Comparison of ENCODE assay signal across 1 cellular context in the genomic region with DNA sequence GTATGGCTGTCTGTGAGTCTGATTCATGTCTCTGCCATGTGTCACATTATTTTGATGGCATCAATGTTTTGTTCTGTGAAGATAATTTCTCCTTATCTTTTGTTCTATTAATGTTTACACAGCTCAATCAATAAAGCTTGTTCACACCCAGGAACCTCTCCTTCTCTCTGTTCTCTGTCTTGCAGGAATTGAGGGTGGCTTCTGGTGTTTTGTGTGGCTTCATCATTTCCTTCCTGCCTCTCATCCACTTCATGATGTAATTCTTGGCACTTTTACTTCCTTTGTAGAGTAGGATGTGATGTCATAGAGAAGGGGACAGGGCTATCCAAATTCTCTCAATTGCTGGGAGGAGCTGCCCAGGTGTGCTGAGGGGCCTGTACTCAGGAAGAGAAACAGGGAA.
TF ChIP-seq lines count a peak whose summit lies in the region.

No MANE protein-coding gene starts in this region.

TF ChIP-seq in HEK293, 187 proteins besides CTCF, POLR2A, EP300 and RAD21:
- TF ChIP-seq ZNF518A (tag by site-specific recombination; conservative IDR thresholded peaks at IDR 0.05; ENCODE audit: low read depth) (peak; percentile 74), ZNF629 (tag by site-specific recombination; IDR thresholded peaks at IDR 0.05) (peak; percentile 80), SP3 (tag by site-specific recombination; IDR thresholded peaks at IDR 0.05) (peak; percentile 30; the same call in 1 of the 2 replicates), ZBTB21 (tag by site-specific recombination; IDR thresholded peaks at IDR 0.05) (peak; percentile 93), ZNF335 (tag by site-specific recombination; conservative IDR thresholded peaks at IDR 0.05) (peak; percentile 35; the same call in 1 of the 2 replicates), ZFP3 (tag by site-specific recombination; IDR thresholded peaks at IDR 0.05; ENCODE audit: low read depth) (no peak), PRDM2 (tag by site-specific recombination; IDR thresholded peaks at IDR 0.05; ENCODE audit: borderline replicate concordance) (no peak), ATF2 (tag by site-specific recombination; IDR thresholded peaks at IDR 0.05; ENCODE audit: low read depth) (peak; percentile 76)
